ENCODE assay signal across 1 cellular context in the genomic region with DNA sequence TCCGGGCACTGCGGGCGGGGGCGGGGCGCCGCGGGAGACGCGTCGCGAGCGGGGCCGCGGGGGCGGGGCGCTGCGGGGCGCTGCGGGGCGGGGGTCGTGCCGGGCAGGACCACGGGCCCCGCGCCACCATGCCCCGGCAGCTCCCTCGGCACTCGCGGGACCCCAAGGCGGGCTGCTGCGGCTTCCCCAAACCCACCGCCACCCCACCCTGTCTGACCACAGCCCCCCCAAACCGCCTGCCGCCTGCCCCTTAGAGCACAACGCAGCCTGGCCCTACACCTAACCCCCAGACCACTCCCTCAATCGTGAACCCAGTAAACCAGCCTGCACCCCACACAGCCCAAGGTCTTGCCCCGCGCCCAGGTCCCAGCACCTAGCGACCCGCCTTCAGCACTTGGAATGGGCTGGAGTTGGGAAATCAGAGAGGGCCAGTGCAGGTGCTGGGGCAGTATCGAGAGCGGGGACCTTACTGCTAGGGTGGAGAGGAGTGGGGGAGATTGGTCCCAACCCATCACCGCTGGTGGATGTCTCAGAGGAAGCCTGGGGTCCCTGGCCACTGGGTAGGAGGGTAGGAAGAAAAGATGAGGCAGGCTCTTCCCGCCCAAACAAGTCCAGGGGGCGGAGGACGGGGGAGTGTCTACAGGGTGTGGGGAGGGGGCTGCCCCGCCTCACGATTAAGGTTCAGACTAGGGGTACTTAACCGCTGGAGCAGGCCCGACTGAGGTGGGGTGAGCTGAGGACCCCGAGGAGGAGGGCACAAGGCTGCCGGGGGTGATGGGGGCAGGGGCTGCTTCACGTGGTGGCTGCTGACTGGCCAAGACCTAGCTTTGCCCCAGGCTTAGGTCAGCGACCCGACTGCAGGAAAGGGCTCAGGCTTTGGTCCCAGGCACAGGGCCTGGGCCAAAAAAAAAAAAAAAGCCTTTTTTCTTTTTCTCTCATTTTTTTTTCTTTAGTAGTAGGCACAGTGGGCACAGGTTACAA.
TF ChIP-seq lines count a peak whose summit lies in the region.

No MANE protein-coding gene starts in this region.

TF ChIP-seq in HepG2, 621 proteins besides CTCF, POLR2A, EP300 and RAD21 (continued from another document):
- TF ChIP-seq, protein P1, sequence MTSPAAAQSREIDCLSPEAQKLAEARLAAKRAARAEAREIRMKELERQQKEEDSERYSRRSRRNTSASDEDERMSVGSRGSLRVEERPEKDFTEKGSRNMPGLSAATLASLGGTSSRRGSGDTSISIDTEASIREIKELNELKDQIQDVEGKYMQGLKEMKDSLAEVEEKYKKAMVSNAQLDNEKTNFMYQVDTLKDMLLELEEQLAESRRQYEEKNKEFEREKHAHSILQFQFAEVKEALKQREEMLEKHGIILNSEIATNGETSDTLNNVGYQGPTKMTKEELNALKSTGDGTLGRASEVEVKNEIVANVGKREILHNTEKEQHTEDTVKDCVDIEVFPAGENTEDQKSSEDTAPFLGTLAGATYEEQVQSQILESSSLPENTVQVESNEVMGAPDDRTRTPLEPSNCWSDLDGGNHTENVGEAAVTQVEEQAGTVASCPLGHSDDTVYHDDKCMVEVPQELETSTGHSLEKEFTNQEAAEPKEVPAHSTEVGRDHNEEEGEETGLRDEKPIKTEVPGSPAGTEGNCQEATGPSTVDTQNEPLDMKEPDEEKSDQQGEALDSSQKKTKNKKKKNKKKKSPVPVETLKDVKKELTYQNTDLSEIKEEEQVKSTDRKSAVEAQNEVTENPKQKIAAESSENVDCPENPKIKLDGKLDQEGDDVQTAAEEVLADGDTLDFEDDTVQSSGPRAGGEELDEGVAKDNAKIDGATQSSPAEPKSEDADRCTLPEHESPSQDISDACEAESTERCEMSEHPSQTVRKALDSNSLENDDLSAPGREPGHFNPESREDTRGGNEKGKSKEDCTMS (CRISPR knock-in tag; conservative IDR thresholded peaks at IDR 0.05), result no peak
- no peak for TF ChIP-seq ZNF367 (CRISPR knock-in tag; IDR thresholded peaks at IDR 0.05; ENCODE audit: borderline replicate concordance)
- no peak for TF ChIP-seq FOXP1 (IDR thresholded peaks at IDR 0.05)
- no peak for TF ChIP-seq FOXP1 (CRISPR knock-in tag; IDR thresholded peaks at IDR 0.05)
- TF ChIP-seq HES4 (CRISPR knock-in tag; IDR thresholded peaks at IDR 0.05; ENCODE audit: borderline replicate concordance), result 0 out of 2 replicates have a peak, but pooled peaks have one; percentile 8
- TF ChIP-seq, protein P2, sequence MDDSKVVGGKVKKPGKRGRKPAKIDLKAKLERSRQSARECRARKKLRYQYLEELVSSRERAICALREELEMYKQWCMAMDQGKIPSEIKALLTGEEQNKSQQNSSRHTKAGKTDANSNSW (CRISPR knock-in tag; IDR thresholded peaks at IDR 0.05; ENCODE audit: borderline replicate concordance), result no peak
- TF ChIP-seq ZC3H4 (CRISPR knock-in tag; IDR thresholded peaks at IDR 0.05; ENCODE audit: borderline replicate concordance), result no peak
- no peak for TF ChIP-seq ZFP36 (IDR thresholded peaks at IDR 0.05; ENCODE audit: borderline replicate concordance, low read depth, low read length, partially characterized antibody)
- TF ChIP-seq ZNF703 (CRISPR knock-in tag; IDR thresholded peaks at IDR 0.05; ENCODE audit: borderline replicate concordance), result no peak
- no peak for TF ChIP-seq CCAR2 (optimal IDR thresholded peaks at IDR 0.05; ENCODE audit: low read depth, low read length)
- no peak for TF ChIP-seq ATAD3A (CRISPR knock-in tag; IDR thresholded peaks at IDR 0.05)
- no peak for TF ChIP-seq DNMT3B (CRISPR knock-in tag; conservative IDR thresholded peaks at IDR 0.05)
- TF ChIP-seq NFYB (CRISPR knock-in tag; IDR thresholded peaks at IDR 0.05), result no peak
- TF ChIP-seq, protein P3, sequence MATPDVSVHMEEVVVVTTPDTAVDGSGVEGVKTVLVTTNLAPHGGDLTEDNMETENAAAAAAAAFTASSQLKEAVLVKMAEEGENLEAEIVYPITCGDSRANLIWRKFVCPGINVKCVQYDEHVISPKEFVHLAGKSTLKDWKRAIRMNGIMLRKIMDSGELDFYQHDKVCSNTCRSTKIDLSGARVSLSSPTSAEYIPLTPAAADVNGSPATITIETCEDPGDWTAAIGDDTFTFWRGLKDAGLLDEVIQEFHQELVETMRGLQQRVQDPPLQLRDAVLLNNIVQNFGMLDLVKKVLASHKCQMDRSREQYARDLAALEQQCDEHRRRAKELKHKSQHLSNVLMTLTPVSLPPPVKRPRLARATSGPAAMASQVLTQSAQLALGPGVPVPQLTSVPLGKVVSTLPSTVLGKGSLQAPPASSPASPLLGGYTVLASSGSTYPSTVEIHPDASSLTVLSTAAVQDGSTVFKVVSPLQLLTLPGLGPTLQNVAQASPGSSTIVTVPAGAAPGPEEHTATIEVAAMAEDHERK (CRISPR knock-in tag; IDR thresholded peaks at IDR 0.05; ENCODE audit: low read depth), result no peak
- TF ChIP-seq, protein P4, sequence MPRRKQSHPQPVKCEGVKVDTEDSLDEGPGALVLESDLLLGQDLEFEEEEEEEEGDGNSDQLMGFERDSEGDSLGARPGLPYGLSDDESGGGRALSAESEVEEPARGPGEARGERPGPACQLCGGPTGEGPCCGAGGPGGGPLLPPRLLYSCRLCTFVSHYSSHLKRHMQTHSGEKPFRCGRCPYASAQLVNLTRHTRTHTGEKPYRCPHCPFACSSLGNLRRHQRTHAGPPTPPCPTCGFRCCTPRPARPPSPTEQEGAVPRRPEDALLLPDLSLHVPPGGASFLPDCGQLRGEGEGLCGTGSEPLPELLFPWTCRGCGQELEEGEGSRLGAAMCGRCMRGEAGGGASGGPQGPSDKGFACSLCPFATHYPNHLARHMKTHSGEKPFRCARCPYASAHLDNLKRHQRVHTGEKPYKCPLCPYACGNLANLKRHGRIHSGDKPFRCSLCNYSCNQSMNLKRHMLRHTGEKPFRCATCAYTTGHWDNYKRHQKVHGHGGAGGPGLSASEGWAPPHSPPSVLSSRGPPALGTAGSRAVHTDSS (CRISPR knock-in tag; conservative IDR thresholded peaks at IDR 0.05), result no peak
- no peak for TF ChIP-seq HMGA1 (CRISPR knock-in tag; conservative IDR thresholded peaks at IDR 0.05)
- no peak for TF ChIP-seq ZNF775 (CRISPR knock-in tag; IDR thresholded peaks at IDR 0.05; ENCODE audit: borderline replicate concordance)
- TF ChIP-seq, protein P5, sequence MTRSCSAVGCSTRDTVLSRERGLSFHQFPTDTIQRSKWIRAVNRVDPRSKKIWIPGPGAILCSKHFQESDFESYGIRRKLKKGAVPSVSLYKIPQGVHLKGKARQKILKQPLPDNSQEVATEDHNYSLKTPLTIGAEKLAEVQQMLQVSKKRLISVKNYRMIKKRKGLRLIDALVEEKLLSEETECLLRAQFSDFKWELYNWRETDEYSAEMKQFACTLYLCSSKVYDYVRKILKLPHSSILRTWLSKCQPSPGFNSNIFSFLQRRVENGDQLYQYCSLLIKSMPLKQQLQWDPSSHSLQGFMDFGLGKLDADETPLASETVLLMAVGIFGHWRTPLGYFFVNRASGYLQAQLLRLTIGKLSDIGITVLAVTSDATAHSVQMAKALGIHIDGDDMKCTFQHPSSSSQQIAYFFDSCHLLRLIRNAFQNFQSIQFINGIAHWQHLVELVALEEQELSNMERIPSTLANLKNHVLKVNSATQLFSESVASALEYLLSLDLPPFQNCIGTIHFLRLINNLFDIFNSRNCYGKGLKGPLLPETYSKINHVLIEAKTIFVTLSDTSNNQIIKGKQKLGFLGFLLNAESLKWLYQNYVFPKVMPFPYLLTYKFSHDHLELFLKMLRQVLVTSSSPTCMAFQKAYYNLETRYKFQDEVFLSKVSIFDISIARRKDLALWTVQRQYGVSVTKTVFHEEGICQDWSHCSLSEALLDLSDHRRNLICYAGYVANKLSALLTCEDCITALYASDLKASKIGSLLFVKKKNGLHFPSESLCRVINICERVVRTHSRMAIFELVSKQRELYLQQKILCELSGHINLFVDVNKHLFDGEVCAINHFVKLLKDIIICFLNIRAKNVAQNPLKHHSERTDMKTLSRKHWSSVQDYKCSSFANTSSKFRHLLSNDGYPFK (CRISPR knock-in tag; IDR thresholded peaks at IDR 0.05; ENCODE audit: borderline replicate concordance), result no peak
- no peak for TF ChIP-seq PHF5A (CRISPR knock-in tag; IDR thresholded peaks at IDR 0.05; ENCODE audit: low read depth, unreplicated experiment)
- TF ChIP-seq HCFC1 (IDR thresholded peaks at IDR 0.05; ENCODE audit: low read depth, low read length), result no peak
- no peak for TF ChIP-seq STAG1 (CRISPR knock-in tag; IDR thresholded peaks at IDR 0.05)
- TF ChIP-seq ZNF256 (CRISPR knock-in tag; conservative IDR thresholded peaks at IDR 0.05), result no peak
- TF ChIP-seq ZNF839 (CRISPR knock-in tag; IDR thresholded peaks at IDR 0.05; ENCODE audit: borderline replicate concordance), result no peak
- TF ChIP-seq ZNF629 (CRISPR knock-in tag; conservative IDR thresholded peaks at IDR 0.05), result no peak
- TF ChIP-seq, protein P6, sequence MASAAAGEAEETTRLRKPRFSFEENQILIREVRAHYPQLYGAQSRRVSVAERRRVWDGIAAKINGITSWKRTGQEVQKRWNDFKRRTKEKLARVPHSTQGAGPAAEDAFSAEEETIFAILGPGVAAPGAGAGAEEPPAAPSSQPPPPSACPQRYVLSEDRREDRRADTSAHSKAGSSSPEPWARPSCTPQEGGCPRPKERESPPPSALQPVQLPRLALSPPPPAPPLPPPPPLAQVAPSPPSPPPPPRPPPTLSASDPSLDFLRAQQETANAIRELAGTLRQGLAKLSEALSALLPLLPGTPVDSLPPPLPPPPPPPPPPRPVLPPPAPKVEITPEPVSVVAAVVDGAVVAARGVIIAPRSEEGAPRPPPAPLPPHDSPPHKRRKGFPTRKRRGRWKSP (CRISPR knock-in tag; IDR thresholded peaks at IDR 0.05), result peak; percentile 7; the same call in 1 of the 2 replicates
- TF ChIP-seq, protein P7, sequence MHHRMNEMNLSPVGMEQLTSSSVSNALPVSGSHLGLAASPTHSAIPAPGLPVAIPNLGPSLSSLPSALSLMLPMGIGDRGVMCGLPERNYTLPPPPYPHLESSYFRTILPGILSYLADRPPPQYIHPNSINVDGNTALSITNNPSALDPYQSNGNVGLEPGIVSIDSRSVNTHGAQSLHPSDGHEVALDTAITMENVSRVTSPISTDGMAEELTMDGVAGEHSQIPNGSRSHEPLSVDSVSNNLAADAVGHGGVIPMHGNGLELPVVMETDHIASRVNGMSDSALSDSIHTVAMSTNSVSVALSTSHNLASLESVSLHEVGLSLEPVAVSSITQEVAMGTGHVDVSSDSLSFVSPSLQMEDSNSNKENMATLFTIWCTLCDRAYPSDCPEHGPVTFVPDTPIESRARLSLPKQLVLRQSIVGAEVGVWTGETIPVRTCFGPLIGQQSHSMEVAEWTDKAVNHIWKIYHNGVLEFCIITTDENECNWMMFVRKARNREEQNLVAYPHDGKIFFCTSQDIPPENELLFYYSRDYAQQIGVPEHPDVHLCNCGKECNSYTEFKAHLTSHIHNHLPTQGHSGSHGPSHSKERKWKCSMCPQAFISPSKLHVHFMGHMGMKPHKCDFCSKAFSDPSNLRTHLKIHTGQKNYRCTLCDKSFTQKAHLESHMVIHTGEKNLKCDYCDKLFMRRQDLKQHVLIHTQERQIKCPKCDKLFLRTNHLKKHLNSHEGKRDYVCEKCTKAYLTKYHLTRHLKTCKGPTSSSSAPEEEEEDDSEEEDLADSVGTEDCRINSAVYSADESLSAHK (CRISPR knock-in tag; IDR thresholded peaks at IDR 0.05; ENCODE audit: borderline replicate concordance), result no peak
- 0 out of 2 replicates have a peak, but pooled peaks have one; percentile 2 for TF ChIP-seq ERF (CRISPR knock-in tag; IDR thresholded peaks at IDR 0.05)
- no peak for TF ChIP-seq TARDBP (CRISPR knock-in tag; IDR thresholded peaks at IDR 0.05)
- TF ChIP-seq SRF (IDR thresholded peaks at IDR 0.05; ENCODE audit: low read depth, low read length), result no peak
- no peak for TF ChIP-seq SETDB1 (CRISPR knock-in tag; IDR thresholded peaks at IDR 0.05; ENCODE audit: borderline replicate concordance)
- no peak for TF ChIP-seq SIN3B (IDR thresholded peaks at IDR 0.05; ENCODE audit: low read length)
- no peak for TF ChIP-seq HDAC6 (IDR thresholded peaks at IDR 0.05; ENCODE audit: low read depth, low read length)
- TF ChIP-seq ZNF225 (CRISPR knock-in tag; IDR thresholded peaks at IDR 0.05), result no peak; the same call in 1 of the 2 replicates
- TF ChIP-seq FOXC1 (CRISPR knock-in tag; IDR thresholded peaks at IDR 0.05; ENCODE audit: borderline replicate concordance), result no peak
- no peak for TF ChIP-seq TP53 (CRISPR knock-in tag; conservative IDR thresholded peaks at IDR 0.05)
- TF ChIP-seq ZFAT (CRISPR knock-in tag; conservative IDR thresholded peaks at IDR 0.05), result no peak
- TF ChIP-seq ZNF788 (CRISPR knock-in tag; IDR thresholded peaks at IDR 0.05; ENCODE audit: borderline replicate concordance), result no peak
- TF ChIP-seq, protein P8, sequence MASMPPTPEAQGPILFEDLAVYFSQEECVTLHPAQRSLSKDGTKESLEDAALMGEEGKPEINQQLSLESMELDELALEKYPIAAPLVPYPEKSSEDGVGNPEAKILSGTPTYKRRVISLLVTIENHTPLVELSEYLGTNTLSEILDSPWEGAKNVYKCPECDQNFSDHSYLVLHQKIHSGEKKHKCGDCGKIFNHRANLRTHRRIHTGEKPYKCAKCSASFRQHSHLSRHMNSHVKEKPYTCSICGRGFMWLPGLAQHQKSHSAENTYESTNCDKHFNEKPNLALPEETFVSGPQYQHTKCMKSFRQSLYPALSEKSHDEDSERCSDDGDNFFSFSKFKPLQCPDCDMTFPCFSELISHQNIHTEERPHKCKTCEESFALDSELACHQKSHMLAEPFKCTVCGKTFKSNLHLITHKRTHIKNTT (CRISPR knock-in tag; IDR thresholded peaks at IDR 0.05), result no peak
- no peak; the same call in 1 of the 2 replicates for TF ChIP-seq GATAD1 (CRISPR knock-in tag; IDR thresholded peaks at IDR 0.05)
- no peak for TF ChIP-seq ZNF3 (CRISPR knock-in tag; IDR thresholded peaks at IDR 0.05)
- TF ChIP-seq, protein P9, sequence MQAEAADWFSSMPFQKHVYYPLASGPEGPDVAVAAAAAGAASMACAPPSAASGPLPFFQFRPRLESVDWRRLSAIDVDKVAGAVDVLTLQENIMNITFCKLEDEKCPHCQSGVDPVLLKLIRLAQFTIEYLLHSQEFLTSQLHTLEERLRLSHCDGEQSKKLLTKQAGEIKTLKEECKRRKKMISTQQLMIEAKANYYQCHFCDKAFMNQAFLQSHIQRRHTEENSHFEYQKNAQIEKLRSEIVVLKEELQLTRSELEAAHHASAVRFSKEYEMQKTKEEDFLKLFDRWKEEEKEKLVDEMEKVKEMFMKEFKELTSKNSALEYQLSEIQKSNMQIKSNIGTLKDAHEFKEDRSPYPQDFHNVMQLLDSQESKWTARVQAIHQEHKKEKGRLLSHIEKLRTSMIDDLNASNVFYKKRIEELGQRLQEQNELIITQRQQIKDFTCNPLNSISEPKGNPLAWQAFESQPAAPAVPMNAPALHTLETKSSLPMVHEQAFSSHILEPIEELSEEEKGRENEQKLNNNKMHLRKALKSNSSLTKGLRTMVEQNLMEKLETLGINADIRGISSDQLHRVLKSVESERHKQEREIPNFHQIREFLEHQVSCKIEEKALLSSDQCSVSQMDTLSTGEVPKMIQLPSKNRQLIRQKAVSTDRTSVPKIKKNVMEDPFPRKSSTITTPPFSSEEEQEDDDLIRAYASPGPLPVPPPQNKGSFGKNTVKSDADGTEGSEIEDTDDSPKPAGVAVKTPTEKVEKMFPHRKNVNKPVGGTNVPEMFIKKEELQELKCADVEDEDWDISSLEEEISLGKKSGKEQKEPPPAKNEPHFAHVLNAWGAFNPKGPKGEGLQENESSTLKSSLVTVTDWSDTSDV (CRISPR knock-in tag; IDR thresholded peaks at IDR 0.05), result no peak
- TF ChIP-seq HMG20A (CRISPR knock-in tag; IDR thresholded peaks at IDR 0.05; ENCODE audit: borderline replicate concordance), result no peak
- TF ChIP-seq SP140L (CRISPR knock-in tag; IDR thresholded peaks at IDR 0.05; ENCODE audit: borderline replicate concordance), result no peak
TF ChIP-seq in HepG2: peak in this region for 55.
